In genomic region chr14:98385851-98386250, GRCh38 we compare ENCODE assay signal across 29 cellular contexts.
"Had no signal": no experiment of that assay in that cellular context is flagged by ENCODE, and none has a peak within 500 bp of the region (broad histone marks: within the 10 kb centered on the region; RNA-seq: fewer than 3 reads in every experiment).

No MANE protein-coding gene starts in this region.

- H3K4me3 ChIP-seq: stomach, suprapubic skin, testis, thoracic aorta, thyroid gland, tibial artery, tibial nerve, transverse colon, upper lobe of left lung, upper lobe of right lung, uterus, vagina had no signal

- H3K4me1 Mint-ChIP-seq: stimulated activated effector memory CD8-positive, alpha-beta T cell treated with anti-CD3 and anti-CD28 coated beads, Interleukin-12 subunit alpha, Interleukin-12 subunit beta, amount 100 ng/mL, for 72 hours; stimulated activated memory B cell treated with anti-CD40 and anti-IgM and Interleukin-4, amounts not matched to agents 10 μg/mL and 1 μg/mL and 100 μg/mL, for 72 hours; stimulated activated naive B cell treated with anti-CD40 and anti-IgM and Interleukin-4, amounts not matched to agents 10 μg/mL and 1 μg/mL and 100 μg/mL, for 72 hours; stimulated activated naive CD8-positive, alpha-beta T cell treated with anti-CD3 and anti-CD28 coated beads, Interleukin-15, amount 100 ng/mL, for 72 hours had no signal

- H3K9me3 Mint-ChIP-seq: stimulated activated effector memory CD8-positive, alpha-beta T cell treated with anti-CD3 and anti-CD28 coated beads, Interleukin-12 subunit alpha, Interleukin-12 subunit beta, amount 100 ng/mL, for 72 hours; type B pancreatic cell had no signal

- H3K4me3 Mint-ChIP-seq: stimulated activated effector memory CD8-positive, alpha-beta T cell treated with anti-CD3 and anti-CD28 coated beads, Interleukin-12 subunit alpha, Interleukin-12 subunit beta, amount 100 ng/mL, for 72 hours; stimulated activated memory B cell treated with anti-CD40 and anti-IgM and Interleukin-4, amounts not matched to agents 10 μg/mL and 1 μg/mL and 100 μg/mL, for 72 hours; stimulated activated naive B cell treated with anti-CD40 and anti-IgM and Interleukin-4, amounts not matched to agents 10 μg/mL and 1 μg/mL and 100 μg/mL, for 72 hours; stimulated activated naive CD8-positive, alpha-beta T cell treated with anti-CD3 and anti-CD28 coated beads, Interleukin-15, amount 100 ng/mL, for 72 hours; stimulated activated naive CD8-positive, alpha-beta T cell treated with anti-CD3 and anti-CD28 coated beads, Interleukin-15, Interleukin-2, amounts not matched to agents 100 ng/mL and 50 ng/mL, for 24 hours; type B pancreatic cell had no signal

- H3K36me3 ChIP-seq: stomach, suprapubic skin, thoracic aorta, thyroid gland, tibial artery, tibial nerve, transverse colon, upper lobe of left lung, upper lobe of right lung, uterus, vagina had no signal

- FAIRE-seq: urothelium cell line had no signal

- DNase-seq: stimulated activated CD4-positive, alpha-beta T cell treated with anti-CD3 and anti-CD28 coated beads, Interleukin-2, amount 100 ng/mL, for 48 hours; stimulated activated CD4-positive, alpha-beta T cell treated with anti-CD3 and anti-CD28 coated beads, Interleukin-4, amount 100 ng/mL, for 1 hour; stimulated activated CD4-positive, alpha-beta T cell treated with anti-CD3 and anti-CD28 coated beads, Interleukin-4, amount 100 ng/mL, for 24 hours; stimulated activated CD4-positive, alpha-beta T cell treated with anti-CD3 and anti-CD28 coated beads, Interleukin-4, amount 100 ng/mL, for 4 hours; stimulated activated CD8-positive, alpha-beta memory T cell treated with anti-CD3 and anti-CD28 coated beads, Interleukin-4, amount 100 ng/mL, for 48 hours; stimulated activated naive B cell treated with anti-CD40 and anti-IgM and Interleukin-4, amounts not matched to agents 10 μg/mL and 1 μg/mL and 100 μg/mL, for 72 hours; stimulated activated naive CD4-positive, alpha-beta T cell; stimulated activated naive CD4-positive, alpha-beta T cell treated with Interleukin-2 at 50 U/mL for 16 hours; stimulated activated naive CD8-positive, alpha-beta T cell treated with anti-CD3 and anti-CD28 coated beads, Interleukin-15, amount 100 ng/mL, for 72 hours; stimulated activated naive CD8-positive, alpha-beta T cell treated with anti-CD3 and anti-CD28 coated beads, Interleukin-15, Interleukin-2, amounts not matched to agents 100 U/mL and 50 U/mL, for 24 hours; stomach; substantia nigra; testis; thyroid gland; tibial artery; transverse colon; trophoblast cell; upper lobe of right lung; uterus had no signal

- H3K9me3 ChIP-seq: suprapubic skin, testis, thoracic aorta, thyroid gland, tibial artery, transverse colon, upper lobe of left lung, upper lobe of right lung, uterus, vagina had no signal

- H3K27me3 Mint-ChIP-seq: stimulated activated memory B cell treated with anti-CD40 and anti-IgM and Interleukin-4, amounts not matched to agents 10 μg/mL and 1 μg/mL and 100 μg/mL, for 72 hours; stimulated activated naive B cell treated with anti-CD40 and anti-IgM and Interleukin-4, amounts not matched to agents 10 μg/mL and 1 μg/mL and 100 μg/mL, for 72 hours; stimulated activated naive CD8-positive, alpha-beta T cell treated with anti-CD3 and anti-CD28 coated beads, Interleukin-15, amount 100 ng/mL, for 72 hours; stimulated activated naive CD8-positive, alpha-beta T cell treated with anti-CD3 and anti-CD28 coated beads, Interleukin-15, Interleukin-2, amounts not matched to agents 100 ng/mL and 50 ng/mL, for 24 hours had no signal

- H3K36me3 Mint-ChIP-seq: stimulated activated effector memory CD8-positive, alpha-beta T cell treated with anti-CD3 and anti-CD28 coated beads, Interleukin-12 subunit alpha, Interleukin-12 subunit beta, amount 100 ng/mL, for 72 hours; stimulated activated memory B cell treated with anti-CD40 and anti-IgM and Interleukin-4, amounts not matched to agents 10 μg/mL and 1 μg/mL and 100 μg/mL, for 72 hours; stimulated activated naive B cell treated with anti-CD40 and anti-IgM and Interleukin-4, amounts not matched to agents 10 μg/mL and 1 μg/mL and 100 μg/mL, for 72 hours; type B pancreatic cell had no signal

- H3K27me3 ChIP-seq: suprapubic skin, testis, thyroid gland, tibial artery, tibial nerve, transverse colon, upper lobe of left lung, upper lobe of right lung, uterus, vagina had no signal

- H3K27ac Mint-ChIP-seq: stimulated activated effector memory CD8-positive, alpha-beta T cell treated with anti-CD3 and anti-CD28 coated beads, Interleukin-12 subunit alpha, Interleukin-12 subunit beta, amount 100 ng/mL, for 72 hours; stimulated activated memory B cell treated with anti-CD40 and anti-IgM and Interleukin-4, amounts not matched to agents 10 μg/mL and 1 μg/mL and 100 μg/mL, for 72 hours; stimulated activated naive B cell treated with anti-CD40 and anti-IgM and Interleukin-4, amounts not matched to agents 10 μg/mL and 1 μg/mL and 100 μg/mL, for 72 hours; stimulated activated naive CD8-positive, alpha-beta T cell treated with anti-CD3 and anti-CD28 coated beads, Interleukin-15, amount 100 ng/mL, for 72 hours; stimulated activated naive CD8-positive, alpha-beta T cell treated with anti-CD3 and anti-CD28 coated beads, Interleukin-15, Interleukin-2, amounts not matched to agents 100 ng/mL and 50 ng/mL, for 24 hours; type B pancreatic cell had no signal

- H3K4me1 ChIP-seq: stomach, testis, thyroid gland, tibial artery, tibial nerve, transverse colon, upper lobe of left lung, upper lobe of right lung, uterus, vagina had no signal

- H3K27ac ChIP-seq: stomach, suprapubic skin, testis, thoracic aorta, thyroid gland, tibial artery, tibial nerve, transverse colon, upper lobe of left lung, upper lobe of right lung, uterus, vagina had no signal
